21 cellular contexts compared by ENCODE assay signal in the genomic region with DNA sequence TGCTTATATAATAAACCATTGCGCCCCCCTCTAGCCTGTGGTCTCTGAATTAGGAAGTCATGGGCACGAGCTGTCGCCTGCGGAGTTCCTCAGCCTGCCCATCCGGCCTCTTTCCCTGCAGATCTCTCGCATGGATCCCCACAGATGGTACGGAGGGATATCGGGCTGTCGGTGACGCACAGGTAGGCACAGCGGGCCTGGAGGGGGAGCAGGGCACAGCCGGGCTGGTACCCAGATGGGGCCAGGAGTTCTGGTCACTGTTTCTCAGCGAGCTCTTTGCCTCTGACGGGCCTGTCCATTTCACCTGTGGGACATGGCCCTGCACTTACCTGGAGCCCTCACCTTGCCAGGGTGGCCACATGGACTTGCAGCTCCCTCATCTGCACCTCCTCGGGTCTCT. TPM values are rescaled to one million over a fixed set of nuclear protein-coding genes. Genes with fewer than 3 reads are reported as not detected.
DNase-seq lines count a peak whose midpoint lies in the region; ATAC-seq and TF ChIP-seq lines count a peak whose summit lies in the region.
"Had no signal": no experiment of that assay in that cellular context is flagged by ENCODE, and none has a peak within 500 bp of the region (broad histone marks: within the 10 kb centered on the region; RNA-seq: fewer than 3 reads in every experiment).

No MANE protein-coding gene starts in this region.

- H3K9me3 ChIP-seq in IMR-90 (ENCODE audit: control insufficient read depth, insufficient read depth, low read length), result no peaks in the 10 kb centered on the region
- no peaks in the 10 kb centered on the region for H3K9me3 ChIP-seq in osteoblast (ENCODE audit: low read depth, low read length)
- H3K9me3 ChIP-seq: BLaER1, HAP-1 had no signal

- H2BK15ac ChIP-seq in IMR-90 (ENCODE audit: low read depth, low read length), result no peak overlapping the region

- H3K36me3 ChIP-seq in IMR-90 (ENCODE audit: control insufficient read depth, insufficient read depth, low read length), result peaks cover 82% of the 10 kb centered on the region
- no peaks in the 10 kb centered on the region for H3K36me3 ChIP-seq in osteoblast (ENCODE audit: insufficient read depth, low read length)
- H3K36me3 ChIP-seq: HAP-1 had no signal

- H2AK9ac ChIP-seq in IMR-90 (replicated peaks; ENCODE audit: low read depth, low read length, poor library complexity), result no peak overlapping the region

- H2BK20ac ChIP-seq in IMR-90 (ENCODE audit: low read depth, low read length), result no peak overlapping the region

- CTCF ChIA-PET in IMR-90 (lab: Yijun Ruan, JAX), result interaction anchor here (1.2 kb wide), 1 partner anchor 11 kb away, joined by 3 read pairs; no protein-coding TSS in a partner anchor

- TF ChIP-seq RAD21 in IMR-90 (IDR thresholded peaks at IDR 0.05; ENCODE audit: low read length), result no peak

- TF ChIP-seq CTCF in IMR-90 (conservative IDR thresholded peaks at IDR 0.05; ENCODE audit: low read depth, low read length) (no peak), chondrocyte (IDR thresholded peaks at IDR 0.05) (no peak), osteoblast (IDR thresholded peaks at IDR 0.05; ENCODE audit: extremely low read depth, low read depth, low read length) (no peak)

- POLR2A ChIA-PET in IMR-90 (lab: Charles Lee; ENCODE audit: unreplicated experiment), result no interaction called here

- H2BK5ac ChIP-seq in IMR-90 (ENCODE audit: low read depth, low read length, poor library complexity, severe bottlenecking), result no peak overlapping the region

- no peak overlapping the region for H3K14ac ChIP-seq in IMR-90 (replicated peaks; ENCODE audit: low read depth, low read length)

- H3K4me1 Mint-ChIP-seq in chondrocyte (ENCODE audit: low read depth), result peaks cover 51% of the 10 kb centered on the region
- H3K4me1 Mint-ChIP-seq in stimulated activated effector memory CD8-positive, alpha-beta T cell treated with anti-CD3 and anti-CD28 coated beads, Interleukin-12 subunit alpha, Interleukin-12 subunit beta, amount 100 ng/mL, for 72 hours, result no peaks in the 10 kb centered on the region
- H3K4me1 Mint-ChIP-seq: CD4-positive, CD25-positive, alpha-beta regulatory T cell; CD8-positive, alpha-beta memory T cell had no signal

- no peak overlapping the region for H3K4me3 ChIP-seq in IMR-90 (ENCODE audit: insufficient read depth, low read depth, low read length)
- no peak overlapping the region for H3K4me3 ChIP-seq in osteoblast (ENCODE audit: insufficient read depth, low read length)
- H3K4me3 ChIP-seq: BLaER1, HAP-1 had no signal

- H4K5ac ChIP-seq in IMR-90 (ENCODE audit: low read depth, low read length), result no peak overlapping the region

- in situ Hi-C loops in IMR-90 (cut with MboI; ENCODE audit: low sequenced_read_pairs), result loop anchor here (5.0 kb wide), 1 partner anchor 131 kb away; a partner anchor contains a TSS

- peaks cover 28% of the 10 kb centered on the region for H3K9me1 ChIP-seq in IMR-90 (ENCODE audit: insufficient read depth, low read length)

- no peak overlapping the region for H3K27ac ChIP-seq in IMR-90 (ENCODE audit: insufficient read depth, low read length)
- no peak overlapping the region for H3K27ac ChIP-seq in osteoblast (ENCODE audit: low read depth, low read length)
- H3K27ac ChIP-seq: 22Rv1, BLaER1, C4-2B had no signal

- dilution Hi-C loops in IMR-90 (cut with HindIII; ENCODE audit: low sequenced_read_pairs, unreplicated experiment), result no loop called here

- no peaks in the 10 kb centered on the region for H3K9me3 Mint-ChIP-seq in chondrocyte (ENCODE audit: low read depth)
- H3K9me3 Mint-ChIP-seq in stimulated activated effector memory CD8-positive, alpha-beta T cell treated with anti-CD3 and anti-CD28 coated beads, Interleukin-12 subunit alpha, Interleukin-12 subunit beta, amount 100 ng/mL, for 72 hours, result no peaks in the 10 kb centered on the region
- H3K9me3 Mint-ChIP-seq: CD4-positive, CD25-positive, alpha-beta regulatory T cell; CD8-positive, alpha-beta memory T cell; HFFc6 had no signal

- no peak overlapping the region for H2BK120ac ChIP-seq in IMR-90 (ENCODE audit: low read depth, low read length)

- no peak overlapping the region for H3K4me3 Mint-ChIP-seq in chondrocyte (ENCODE audit: unreplicated experiment)
- no peak overlapping the region for H3K4me3 Mint-ChIP-seq in stimulated activated effector memory CD8-positive, alpha-beta T cell treated with anti-CD3 and anti-CD28 coated beads, Interleukin-12 subunit alpha, Interleukin-12 subunit beta, amount 100 ng/mL, for 72 hours
- H3K4me3 Mint-ChIP-seq: B cell; CD4-positive, CD25-positive, alpha-beta regulatory T cell; CD8-positive, alpha-beta memory T cell; HFFc6 had no signal

- no peak overlapping the region for H2AK5ac ChIP-seq in IMR-90 (ENCODE audit: low read depth, low read length)

- no peaks in the 10 kb centered on the region for H4K20me1 ChIP-seq in IMR-90 (ENCODE audit: insufficient read depth, low read length)
- no peaks in the 10 kb centered on the region for H4K20me1 ChIP-seq in osteoblast (ENCODE audit: insufficient read depth, low read length)

- no TSS peak for BruUV-seq in IMR-90 (replicated peaks; lab: Mats Ljungman, UMichigan)

- H4K8ac ChIP-seq in IMR-90 (ENCODE audit: low read depth in 2 of 2, low read length in 2 of 2), result no peak overlapping the region

- intact Hi-C loops in IMR-90 (cut with micrococcal nuclease), result no loop called here

- no peak for DNase-seq in IMR-90
- peak; percentile 74 for DNase-seq in chondrocyte (ENCODE audit: low spot score)
- DNase-seq in osteoblast (ENCODE audit: insufficient read length, low spot score, missing footprints), result peak; percentile 41
- no peak for DNase-seq in stimulated activated effector memory CD8-positive, alpha-beta T cell treated with anti-CD3 and anti-CD28 coated beads, Interleukin-12 subunit alpha, Interleukin-12 subunit beta, amount 100 ng/mL, for 72 hours (ENCODE audit: low spot score in 2 of 2)
- no peak for DNase-seq in stimulated activated CD4-positive, alpha-beta T cell treated with anti-CD3 and anti-CD28 coated beads, Interleukin-1b, Interleukin-23, amount 100 ng/mL, for 48 hours
- DNase-seq in superior temporal gyrus (ENCODE audit: extremely low spot score), result no peak
- no peak for DNase-seq in stimulated activated naive CD4-positive, alpha-beta T cell treated with Interleukin-2 at 50 U/mL for 16 hours (lab: John Stamatoyannopoulos, UW)
- DNase-seq: CD4-positive, CD25-positive, alpha-beta regulatory T cell; DMS53; DMS79 treated with DMSO at 0.1 percent for 48 hours; GF-D8; GOT3; HFFc6 had no signal

- no peak overlapping the region; the same call in 1 of the 2 replicates for H4K91ac ChIP-seq in IMR-90 (ENCODE audit: insufficient read depth, low read depth, low read length)

- H3K27me3 Mint-ChIP-seq in chondrocyte (ENCODE audit: low read depth), result no peaks in the 10 kb centered on the region
- H3K27me3 Mint-ChIP-seq: B cell; CD8-positive, alpha-beta memory T cell had no signal

- H3K4me1 ChIP-seq in IMR-90 (ENCODE audit: control insufficient read depth, insufficient read depth, low read length) (peaks cover 17% of the 10 kb centered on the region), osteoblast (ENCODE audit: insufficient read depth, low read length) (peaks cover 10% of the 10 kb centered on the region)
- H3K4me1 ChIP-seq: HAP-1 had no signal

- H3K79me2 ChIP-seq in osteoblast (ENCODE audit: insufficient read depth, low read length), result no peaks in the 10 kb centered on the region

- peaks cover 28% of the 10 kb centered on the region for H3K36me3 Mint-ChIP-seq in chondrocyte (ENCODE audit: low read depth)
- peaks cover 27% of the 10 kb centered on the region for H3K36me3 Mint-ChIP-seq in stimulated activated effector memory CD8-positive, alpha-beta T cell treated with anti-CD3 and anti-CD28 coated beads, Interleukin-12 subunit alpha, Interleukin-12 subunit beta, amount 100 ng/mL, for 72 hours

- 98% methylated on average over 8 of the region's 15 CpGs; no CpG with 5 or more reads in 1 of the 2 experiments for WGBS in IMR-90 (ENCODE audit: extremely low coverage in 2 of 2, insufficient read length in 1 of 2), 2 experiments

- TF ChIP-seq POLR2A in IMR-90 (IDR thresholded peaks at IDR 0.05; ENCODE audit: low read depth, low read length), result no peak

- peak overlapping the region; percentile 35; the same call in 1 of the 2 replicates for H3K4ac ChIP-seq in IMR-90 (ENCODE audit: low read depth, low read length)

- H3K56ac ChIP-seq in IMR-90 (ENCODE audit: extremely low read depth, insufficient read depth, low read length), result no peak overlapping the region

- no peak overlapping the region for H3K18ac ChIP-seq in IMR-90 (ENCODE audit: low read depth, low read length)

- H3K27me3 ChIP-seq in IMR-90 (ENCODE audit: control insufficient read depth, insufficient read depth, low read length) (no peaks in the 10 kb centered on the region), osteoblast (ENCODE audit: insufficient read depth, low read length) (no peaks in the 10 kb centered on the region)
- H3K27me3 ChIP-seq: BLaER1 had no signal

- H3K4me2 ChIP-seq in IMR-90 (ENCODE audit: low read depth, low read length) (no peak overlapping the region), osteoblast (ENCODE audit: insufficient read depth, low read length) (no peak overlapping the region)
- H3K4me2 ChIP-seq: BLaER1 had no signal

- H3K27ac Mint-ChIP-seq in chondrocyte (ENCODE audit: unreplicated experiment), result no peak overlapping the region
- H3K27ac Mint-ChIP-seq in stimulated activated effector memory CD8-positive, alpha-beta T cell treated with anti-CD3 and anti-CD28 coated beads, Interleukin-12 subunit alpha, Interleukin-12 subunit beta, amount 100 ng/mL, for 72 hours, result peak overlapping the region; percentile 58
- H3K27ac Mint-ChIP-seq: B cell; CD4-positive, CD25-positive, alpha-beta regulatory T cell; HFFc6 had no signal

- H2AFZ ChIP-seq in IMR-90 (replicated peaks; ENCODE audit: low read length, poor library complexity) (no peak overlapping the region), osteoblast (ENCODE audit: low read length) (no peak overlapping the region)

- no peak for ATAC-seq in IMR-90 (ENCODE audit: low read depth)
- no peak for ATAC-seq in stimulated activated effector memory CD8-positive, alpha-beta T cell treated with anti-CD3 and anti-CD28 coated beads, Interleukin-12 subunit alpha, Interleukin-12 subunit beta, amount 100 ng/mL, for 72 hours
- no peak for ATAC-seq in HG02973 (IDR thresholded peaks at IDR 0.05; ENCODE audit: unreplicated experiment)

- peaks cover 15 to 60% of the 10 kb centered on the region in 2 experiments; a peak in 3 of 4 replicates for H3K79me1 ChIP-seq in IMR-90 (ENCODE audit: low read depth in 1 of 2, low read length in 2 of 2)

- H3K23ac ChIP-seq in IMR-90 (ENCODE audit: low read depth, low read length), result no peak overlapping the region

- H3K9ac ChIP-seq in IMR-90 (ENCODE audit: low read depth, low read length), result no peak overlapping the region
- H3K9ac ChIP-seq: BLaER1 had no signal

TF ChIP-seq in IMR-90, 13 proteins besides CTCF, POLR2A, EP300 and RAD21 (continues in another document):
- TF ChIP-seq RCOR1 (IDR thresholded peaks at IDR 0.05; ENCODE audit: insufficient replicate concordance, low read length), result no peak
- no peak for TF ChIP-seq BHLHE40 (IDR thresholded peaks at IDR 0.05; ENCODE audit: low read depth, low read length)

RNA-seq across cellular contexts. Expression of a gene that starts 42.6 kb away (rescaled TPM):
- total RNA-seq in IMR-90 (2012; rRNA removed), result 0.54 and 0.83 TPM in 2 replicates
- 2.5 and 3.7 TPM in 2 replicates for polyA plus RNA-seq in IMR-90 (2012; rRNA removed)
- 1.1 and 2.0 TPM in 2 replicates for polyA plus RNA-seq in IMR-90 (2012; cell fraction: cytosol; rRNA removed)
- polyA plus RNA-seq in IMR-90 (2012; cell fraction: nucleus; rRNA removed; ENCODE audit: low replicate concordance), result 6.8 and 8.6 TPM in 2 replicates
- 2.1 to 4.3 TPM (median 2.9 TPM) in 3 replicates for total RNA-seq in chondrocyte
- total RNA-seq in osteoblast, result 1.4 and 4.7 TPM in 2 replicates
- total RNA-seq: G401 had no signal

Comparison
In these comparisons a context has a peak if more than half of its experiments do, and no peak if none do; other contexts are left out.
1. DNase-seq: peak in chondrocyte (single experiment) and osteoblast (single experiment); none in IMR-90 (single experiment), stimulated activated effector memory CD8-positive, alpha-beta T cell treated with anti-CD3 and anti-CD28 coated beads, Interleukin-12 subunit alpha, Interleukin-12 subunit beta, amount 100 ng/mL, for 72 hours (0 of 2), stimulated activated CD4-positive, alpha-beta T cell treated with anti-CD3 and anti-CD28 coated beads, Interleukin-1b, Interleukin-23, amount 100 ng/mL, for 48 hours (single experiment), superior temporal gyrus (single experiment) and stimulated activated naive CD4-positive, alpha-beta T cell treated with Interleukin-2 at 50 U/mL for 16 hours (single experiment).